In genomic region chr3:13762931-13763330, GRCh38 we compare ENCODE assay signal across 20 cellular contexts.
DNase-seq lines count a peak whose midpoint lies in the region; TF ChIP-seq lines count a peak whose summit lies in the region.
"Had no signal": no experiment of that assay in that cellular context is flagged by ENCODE, and none has a peak within 500 bp of the region (broad histone marks: within the 10 kb centered on the region; RNA-seq: fewer than 3 reads in every experiment).

No MANE protein-coding gene starts in this region.

- H3K27me3 Mint-ChIP-seq in neural crest cell (ENCODE audit: low read depth): peaks cover 6% of the 10 kb centered on the region

- H3K27ac Mint-ChIP-seq in neural crest cell (ENCODE audit: unreplicated experiment): no peak overlapping the region
- H3K27ac Mint-ChIP-seq: CD14-positive monocyte had no signal

- TF ChIP-seq CTCF in WERI-Rb-1 (IDR thresholded peaks at IDR 0.05; ENCODE audit: low read depth, low read length): peak; percentile 34; the same call in 1 of the 2 replicates
- TF ChIP-seq CTCF in neural crest cell (conservative IDR thresholded peaks at IDR 0.05): peak; percentile 37

- H3K36me3 Mint-ChIP-seq in neural crest cell (ENCODE audit: low read depth): no peaks in the 10 kb centered on the region
- H3K36me3 Mint-ChIP-seq: CD14-positive monocyte had no signal

- H3K4me3 ChIP-seq in H7 (ENCODE audit: insufficient read depth, low read depth, low read length): no peak overlapping the region
- H3K4me3 ChIP-seq in WERI-Rb-1 (ENCODE audit: low read depth, low read length): no peak overlapping the region
- H3K4me3 ChIP-seq: HAP-1 had no signal

- H3K27me3 ChIP-seq in H7 (ENCODE audit: control insufficient read depth, insufficient read depth, low read length) (no peaks in the 10 kb centered on the region), WERI-Rb-1 (ENCODE audit: insufficient read depth, low read depth, severe bottlenecking) (peaks cover 85% of the 10 kb centered on the region)

- H3K4me3 Mint-ChIP-seq in neural crest cell: no peak overlapping the region
- H3K4me3 Mint-ChIP-seq: CD14-positive monocyte had no signal

- H3K36me3 ChIP-seq in H7 (replicated peaks; ENCODE audit: control insufficient read depth, insufficient read depth, low read length) (no peaks in the 10 kb centered on the region), WERI-Rb-1 (no peaks in the 10 kb centered on the region)
- H3K36me3 ChIP-seq: HAP-1 had no signal

- peak; percentile 2 for DNase-seq in NCI-H82 (lab: John Stamatoyannopoulos, UW)
- DNase-seq in NCI-H82 treated with DMSO at 0.1 percent for 48 hours (lab: John Stamatoyannopoulos, UW; ENCODE audit: unreplicated experiment): no peak
- peak; percentile 58 for DNase-seq in H7
- no peak for DNase-seq in WERI-Rb-1
- no peak for DNase-seq in neural crest cell (ENCODE audit: low read depth, low spot score)
- DNase-seq in NCI-H345 (lab: John Stamatoyannopoulos, UW): no peak
- DNase-seq in NCI-H2196 treated with DMSO at 0.1 percent for 48 hours (lab: John Stamatoyannopoulos, UW; ENCODE audit: unreplicated experiment): no peak
- DNase-seq in NCI-H446 treated with DMSO at 0.1 percent for 48 hours (lab: John Stamatoyannopoulos, UW): no peak
- DNase-seq: DMS79, IMR-90, MM.1S, NCI-H1092, NCI-H1436 treated with DMSO at 0.1 percent for 48 hours, NCI-H2029, NCI-H2171, RPMI8226, SHP77 treated with DMSO at 0.1 percent for 48 hours had no signal

- H3K9me3 Mint-ChIP-seq in neural crest cell: peaks cover 7% of the 10 kb centered on the region

- no peaks in the 10 kb centered on the region for H3K4me1 Mint-ChIP-seq in neural crest cell
- H3K4me1 Mint-ChIP-seq: CD14-positive monocyte had no signal

- H3K27ac ChIP-seq in WERI-Rb-1: no peak overlapping the region
- H3K27ac ChIP-seq: 22Rv1 had no signal

- H3K9me3 ChIP-seq in WERI-Rb-1 (ENCODE audit: severe bottlenecking): peaks cover 13% of the 10 kb centered on the region
- H3K9me3 ChIP-seq: HAP-1 had no signal

Comparison
In these comparisons a context has a peak if more than half of its experiments do, and no peak if none do; other contexts are left out.
1. DNase-seq: peak in NCI-H82 (single experiment) and H7 (single experiment); none in NCI-H82 treated with DMSO at 0.1 percent for 48 hours (single experiment), WERI-Rb-1 (single experiment), neural crest cell (single experiment), NCI-H345 (single experiment), NCI-H2196 treated with DMSO at 0.1 percent for 48 hours (single experiment) and NCI-H446 treated with DMSO at 0.1 percent for 48 hours (single experiment).